32 cellular contexts compared by ENCODE assay signal in genomic region chr5:167425161-167425560, GRCh38.
"Had no signal": no experiment of that assay in that cellular context is flagged by ENCODE, and none has a peak within 500 bp of the region (broad histone marks: within the 10 kb centered on the region; RNA-seq: fewer than 3 reads in every experiment).

No MANE protein-coding gene starts in this region.

- H3K27ac ChIP-seq: adrenal gland, ascending aorta, body of pancreas, brain microvascular endothelial cell, breast epithelium, cardiac muscle cell had no signal

- H3K27me3 ChIP-seq: adrenal gland, ascending aorta, body of pancreas, brain microvascular endothelial cell, breast epithelium had no signal

- H3K4me3 ChIP-seq: adrenal gland, ascending aorta, body of pancreas, breast epithelium, cardiac muscle cell had no signal

- H3K4me1 ChIP-seq: adrenal gland, ascending aorta, body of pancreas, breast epithelium had no signal

- FAIRE-seq: astrocyte, bronchial epithelial cell had no signal

- DNase-seq: activated effector memory CD4-positive, alpha-beta T cell treated with anti-CD3 and anti-CD28 coated beads, Interleukin-2, amount 50 U/mL, for 16 hours; activated effector memory CD4-positive, alpha-beta T cell treated with Interleukin-2 at 50 U/mL for 16 hours; activated gamma-delta T cell; activated gamma-delta T cell treated with Interleukin-2 at 50 U/mL for 16 hours; activated naive CD4-positive, alpha-beta T cell; activated naive CD4-positive, alpha-beta T cell treated with anti-CD3 and anti-CD28 coated beads for 36 hours; activated naive CD4-positive, alpha-beta T cell treated with anti-CD3 and anti-CD28 coated beads, Interleukin-2, amount 10 ng/mL, durations not matched to agents 7 days and 5 days; activated naive CD4-positive, alpha-beta T cell treated with anti-CD3 and anti-CD28 coated beads, Interleukin-2, amount 50 U/mL, for 16 hours; activated naive CD4-positive, alpha-beta T cell treated with Interleukin-2 at 50 U/mL for 16 hours; activated naive CD8-positive, alpha-beta T cell treated with anti-CD3 and anti-CD28 coated beads for 36 hours; activated naive CD8-positive, alpha-beta T cell treated with anti-CD3 and anti-CD28 coated beads, Interleukin-2, amount 10 ng/mL, durations not matched to agents 7 days and 5 days; activated naive CD8-positive, alpha-beta T cell treated with anti-CD3 and anti-CD28 coated beads, Interleukin-2, amount 50 U/mL, for 24 hours; activated T-cell treated with anti-CD3 and anti-CD28 coated beads, Interleukin-2, amount 50 U/mL, for 1 hour; activated T-cell treated with anti-CD3 and anti-CD28 coated beads, Interleukin-2, amount 50 U/mL, for 24 hours; activated T-cell treated with anti-CD3 and anti-CD28 coated beads, Interleukin-2, amount 50 U/mL, for 4 hours; activated T-cell treated with anti-CD3 and anti-CD28 coated beads, Interleukin-2, amount 50 U/mL, for 48 hours; activated T-cell treated with anti-CD3 and anti-CD28 coated beads, Interleukin-2, amount 50 U/mL, for 72 hours; adrenal gland; amniotic stem cell; amygdala; anterior cingulate cortex; aorta; body of pancreas; brain microvascular endothelial cell; caudate nucleus; central memory CD4-positive, alpha-beta T cell; cerebellar nuclear complex had no signal

- H3K36me3 ChIP-seq: adrenal gland, ascending aorta, brain microvascular endothelial cell, breast epithelium, cardiac muscle cell had no signal
